Comparison of ENCODE assay signal across 25 cellular contexts in the genomic region with DNA sequence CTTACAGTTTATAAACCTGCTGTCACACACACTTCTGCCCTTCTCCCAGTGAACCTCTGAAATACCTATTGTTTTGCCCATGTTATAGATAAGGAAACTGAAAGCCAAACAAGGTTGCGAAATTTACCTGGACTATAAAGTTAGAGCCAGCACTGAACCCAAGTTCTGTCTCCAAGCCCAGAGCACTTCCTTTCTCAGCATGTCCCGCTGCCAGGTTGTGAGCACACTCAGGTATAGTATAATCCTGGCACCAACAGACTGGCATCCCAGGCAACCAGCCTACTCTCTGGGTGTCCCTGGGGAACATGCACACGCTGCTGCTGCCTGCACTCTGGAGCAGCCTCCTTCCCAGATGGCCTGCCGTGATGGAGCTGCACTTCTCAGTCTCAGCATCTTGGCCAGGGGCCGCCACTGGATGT. TPM values are rescaled to one million over a fixed set of nuclear protein-coding genes. Genes with fewer than 3 reads are reported as not detected.
A peak's percentile ranks its signal among the peaks of the same experiment; 100 is the strongest.
DNase-seq lines count a peak whose midpoint lies in the region; ATAC-seq and TF ChIP-seq lines count a peak whose summit lies in the region.
"Had no signal": no experiment of that assay in that cellular context is flagged by ENCODE, and none has a peak within 500 bp of the region (broad histone marks: within the 10 kb centered on the region; RNA-seq: fewer than 3 reads in every experiment).

No MANE protein-coding gene starts in this region.

- ATAC-seq in SK-N-SH treated with all-trans-retinoic acid at 6 μM for 48 hours (no peak), lower lobe of right lung (peak; percentile 64 to 67), GM18873 (IDR thresholded peaks at IDR 0.05; ENCODE audit: low FRiP score, unreplicated experiment) (no peak)
- ATAC-seq: CD8-positive, alpha-beta T cell; foreskin keratinocyte had no signal

- H3K4me1 ChIP-seq in SK-N-SH (ENCODE audit: control insufficient read depth in 1 of 2, insufficient read depth in 2 of 2, low read depth in 1 of 2, low read length in 1 of 2) (peaks cover 0 to 36% of the 10 kb centered on the region in 2 experiments; a peak in 2 of 4 replicates), lower lobe of right lung (peaks cover 7% of the 10 kb centered on the region)
- H3K4me1 ChIP-seq: foreskin keratinocyte, SJSA1, testis had no signal

- TF ChIP-seq CTCF in SK-N-SH (IDR thresholded peaks at IDR 0.05), result no peak
- no peak for TF ChIP-seq CTCF in lower lobe of right lung (IDR thresholded peaks at IDR 0.05)

- H3K4me2 ChIP-seq in SK-N-SH, result no peak overlapping the region
- H3K4me2 ChIP-seq: PC-9 had no signal

- H3K27ac ChIP-seq in SK-N-SH (ENCODE audit: low read depth in 2 of 2, low read length in 1 of 2) (peak overlapping the region in 1 of 2 experiments; percentile 86; a peak in 2 of 4 replicates), angular gyrus (ENCODE audit: low read depth, low read length) (peak overlapping the region; percentile 55), lower lobe of right lung (no peak overlapping the region)
- H3K27ac ChIP-seq: A549, epithelial cell of prostate, foreskin keratinocyte, neural progenitor cell, PC-9, SJSA1, testis had no signal

- CTCF ChIA-PET in SK-N-SH (lab: Yijun Ruan, JAX), result no interaction called here

- no peaks in the 10 kb centered on the region for H4K20me1 ChIP-seq in SK-N-SH (ENCODE audit: insufficient read depth)

- H3K9me3 ChIP-seq in SK-N-SH (no peaks in the 10 kb centered on the region), lower lobe of right lung (peaks cover 9% of the 10 kb centered on the region)
- H3K9me3 ChIP-seq: testis had no signal

- H3K9ac ChIP-seq in SK-N-SH, result no peak overlapping the region
- H3K9ac ChIP-seq: neural progenitor cell had no signal

- H3K4me3 ChIP-seq in SK-N-SH (ENCODE audit: low read depth in 2 of 2, low read length in 1 of 2), result no peak overlapping the region
- H3K4me3 ChIP-seq in lower lobe of right lung, result no peak overlapping the region
- H3K4me3 ChIP-seq: A549, neural progenitor cell, PC-9, SJSA1, testis had no signal

- no peaks in the 10 kb centered on the region for H3K36me3 ChIP-seq in SK-N-SH (replicated peaks in 1 of 2; ENCODE audit: control insufficient read depth in 1 of 2, insufficient read depth in 2 of 2, low read length in 1 of 2)
- H3K36me3 ChIP-seq in lower lobe of right lung, result no peaks in the 10 kb centered on the region
- H3K36me3 ChIP-seq: neural progenitor cell, SJSA1 had no signal

- H2AFZ ChIP-seq in SK-N-SH (ENCODE audit: low read depth), result no peak overlapping the region
- H2AFZ ChIP-seq: PC-9 had no signal

- H3K27me3 ChIP-seq in SK-N-SH (ENCODE audit: insufficient read depth) (no peaks in the 10 kb centered on the region), lower lobe of right lung (ENCODE audit: low read depth) (no peaks in the 10 kb centered on the region)
- H3K27me3 ChIP-seq: neural progenitor cell, SJSA1, testis had no signal

- no peaks in the 10 kb centered on the region for H3F3A ChIP-seq in SK-N-SH (replicated peaks; ENCODE audit: insufficient read depth)

- DNase-seq in SK-N-SH (peak; percentile 40), lower lobe of right lung (peak; percentile 55), ACHN (no peak), H4 (ENCODE audit: low spot score) (no peak), NCI-H1930 (lab: John Stamatoyannopoulos, UW) (no peak)
- DNase-seq: activated B cell treated with CpG ODN at 0.5 μM for 24 hours; activated CD8-positive, alpha-beta memory T cell treated with anti-CD3 and anti-CD28 coated beads for 24 hours; activated naive CD8-positive, alpha-beta T cell treated with anti-CD3 and anti-CD28 coated beads for 36 hours; CD8-positive, alpha-beta T cell; EL; foreskin keratinocyte; Karpas-422; kidney glomerular epithelial cell; NCI-H526; PC-9; stimulated activated CD4-positive, alpha-beta T cell treated with anti-CD3 and anti-CD28 coated beads, Interleukin-12 subunit alpha, Interleukin-12 subunit beta, amount 100 ng/mL, for 4 hours; testis had no signal

- no peak for TF ChIP-seq RAD21 in SK-N-SH (IDR thresholded peaks at IDR 0.05; ENCODE audit: low read length)

- WGBS in SK-N-SH (ENCODE audit: low lambda C conversion rate), result 19% methylated on average over 5 of the region's 5 CpGs

- intact Hi-C loops in lower lobe of right lung (cut with DNase I), result no loop called here

- no peak for TF ChIP-seq EP300 in SK-N-SH (IDR thresholded peaks at IDR 0.05; ENCODE audit: borderline replicate concordance in 1 of 2, low read depth in 1 of 2, low read length in 1 of 2)

- POLR2A ChIA-PET in SK-N-SH (lab: Yijun Ruan, JAX), result no interaction called here

- no peaks in the 10 kb centered on the region for H3K79me2 ChIP-seq in SK-N-SH (ENCODE audit: insufficient read depth)

- no peaks in the 10 kb centered on the region for H3K9me2 ChIP-seq in SK-N-SH

- in situ Hi-C loops in ACHN (cut with HindIII; ENCODE audit: low pct_ligation_motif_present, low pct_unique_long_range_greater_than_20kb, low sequenced_read_pairs), result no loop called here

TF ChIP-seq in SK-N-SH, 30 proteins besides CTCF, POLR2A, EP300 and RAD21 (continues in another document):
- TF ChIP-seq NFIC (IDR thresholded peaks at IDR 0.05; ENCODE audit: borderline replicate concordance) (no peak), FOSL2 (IDR thresholded peaks at IDR 0.05; ENCODE audit: borderline replicate concordance, low read depth) (no peak), IRF3 (IDR thresholded peaks at IDR 0.05; ENCODE audit: low read depth, low read length) (no peak), GABPA (IDR thresholded peaks at IDR 0.05; ENCODE audit: low read depth) (no peak), GATA2 (CRISPR knock-in tag; IDR thresholded peaks at IDR 0.05) (no peak), MXI1 (IDR thresholded peaks at IDR 0.05; ENCODE audit: low read depth, low read length) (no peak), RFX5 (IDR thresholded peaks at IDR 0.05; ENCODE audit: low read length) (no peak), YY1 (IDR thresholded peaks at IDR 0.05; ENCODE audit: low read depth) (no peak), SIN3A (IDR thresholded peaks at IDR 0.05; ENCODE audit: borderline replicate concordance, low read depth, low read length) (no peak), JUND (IDR thresholded peaks at IDR 0.05) (no peak), USF1 (IDR thresholded peaks at IDR 0.05; ENCODE audit: borderline replicate concordance, low read depth) (no peak), CHD2 (IDR thresholded peaks at IDR 0.05; ENCODE audit: low read length, partially characterized antibody) (no peak), TAF1 (IDR thresholded peaks at IDR 0.05; ENCODE audit: borderline replicate concordance, low read depth, low read length) (no peak)

TF ChIP-seq in SK-N-SH treated with all-trans-retinoic acid at 6 μM for 48 hours, 23 proteins besides CTCF, POLR2A, EP300 and RAD21 (continues in another document):
- no peak for TF ChIP-seq CSDC2 (CRISPR knock-in tag; IDR thresholded peaks at IDR 0.05)
- no peak for TF ChIP-seq OSR1 (CRISPR knock-in tag; IDR thresholded peaks at IDR 0.05)
- TF ChIP-seq ISL1 (CRISPR knock-in tag; IDR thresholded peaks at IDR 0.05), result no peak
- TF ChIP-seq TCF4 (CRISPR knock-in tag; IDR thresholded peaks at IDR 0.05; ENCODE audit: borderline replicate concordance), result no peak
- no peak for TF ChIP-seq ZNF8 (CRISPR knock-in tag; IDR thresholded peaks at IDR 0.05)
- no peak for TF ChIP-seq GLIS3 (CRISPR knock-in tag; IDR thresholded peaks at IDR 0.05)
- TF ChIP-seq, protein P1, sequence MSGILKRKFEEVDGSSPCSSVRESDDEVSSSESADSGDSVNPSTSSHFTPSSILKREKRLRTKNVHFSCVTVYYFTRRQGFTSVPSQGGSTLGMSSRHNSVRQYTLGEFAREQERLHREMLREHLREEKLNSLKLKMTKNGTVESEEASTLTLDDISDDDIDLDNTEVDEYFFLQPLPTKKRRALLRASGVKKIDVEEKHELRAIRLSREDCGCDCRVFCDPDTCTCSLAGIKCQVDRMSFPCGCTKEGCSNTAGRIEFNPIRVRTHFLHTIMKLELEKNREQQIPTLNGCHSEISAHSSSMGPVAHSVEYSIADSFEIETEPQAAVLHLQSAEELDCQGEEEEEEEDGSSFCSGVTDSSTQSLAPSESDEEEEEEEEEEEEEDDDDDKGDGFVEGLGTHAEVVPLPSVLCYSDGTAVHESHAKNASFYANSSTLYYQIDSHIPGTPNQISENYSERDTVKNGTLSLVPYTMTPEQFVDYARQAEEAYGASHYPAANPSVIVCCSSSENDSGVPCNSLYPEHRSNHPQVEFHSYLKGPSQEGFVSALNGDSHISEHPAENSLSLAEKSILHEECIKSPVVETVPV (CRISPR knock-in tag; IDR thresholded peaks at IDR 0.05), result no peak
- no peak for TF ChIP-seq PPARA (CRISPR knock-in tag; IDR thresholded peaks at IDR 0.05; ENCODE audit: borderline replicate concordance)
- no peak for TF ChIP-seq SNAI2 (CRISPR knock-in tag; IDR thresholded peaks at IDR 0.05)
- no peak for TF ChIP-seq ZC3H10 (CRISPR knock-in tag; IDR thresholded peaks at IDR 0.05)
- TF ChIP-seq, protein P2, sequence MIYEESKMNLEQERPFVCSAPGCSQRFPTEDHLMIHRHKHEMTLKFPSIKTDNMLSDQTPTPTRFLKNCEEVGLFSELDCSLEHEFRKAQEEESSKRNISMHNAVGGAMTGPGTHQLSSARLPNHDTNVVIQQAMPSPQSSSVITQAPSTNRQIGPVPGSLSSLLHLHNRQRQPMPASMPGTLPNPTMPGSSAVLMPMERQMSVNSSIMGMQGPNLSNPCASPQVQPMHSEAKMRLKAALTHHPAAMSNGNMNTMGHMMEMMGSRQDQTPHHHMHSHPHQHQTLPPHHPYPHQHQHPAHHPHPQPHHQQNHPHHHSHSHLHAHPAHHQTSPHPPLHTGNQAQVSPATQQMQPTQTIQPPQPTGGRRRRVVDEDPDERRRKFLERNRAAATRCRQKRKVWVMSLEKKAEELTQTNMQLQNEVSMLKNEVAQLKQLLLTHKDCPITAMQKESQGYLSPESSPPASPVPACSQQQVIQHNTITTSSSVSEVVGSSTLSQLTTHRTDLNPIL (CRISPR knock-in tag; IDR thresholded peaks at IDR 0.05; ENCODE audit: low read depth), result no peak
- no peak for TF ChIP-seq ZNF70 (CRISPR knock-in tag; IDR thresholded peaks at IDR 0.05)
- no peak for TF ChIP-seq ZFP30 (CRISPR knock-in tag; IDR thresholded peaks at IDR 0.05)
- no peak for TF ChIP-seq ZNF565 (CRISPR knock-in tag; conservative IDR thresholded peaks at IDR 0.05; ENCODE audit: low read depth)
- no peak for TF ChIP-seq ZFP3 (CRISPR knock-in tag; IDR thresholded peaks at IDR 0.05)
- no peak for TF ChIP-seq TOX (CRISPR knock-in tag; IDR thresholded peaks at IDR 0.05; ENCODE audit: borderline replicate concordance)
- no peak for TF ChIP-seq ARNTL (CRISPR knock-in tag; IDR thresholded peaks at IDR 0.05; ENCODE audit: borderline replicate concordance, low read depth)

RNA-seq across cellular contexts. Expression of gene PGBD5, which starts 45.1 kb away (rescaled TPM):
- polyA plus RNA-seq in SK-N-SH (2012; rRNA removed), result 0.15 and 0.39 TPM in 2 replicates
- 0.13 and 0.47 TPM in 2 replicates for polyA plus RNA-seq in SK-N-SH (2012; cell fraction: cytosol; rRNA removed)
- polyA plus RNA-seq in SK-N-SH (2012; cell fraction: nucleus; rRNA removed), result 0.10 and 0.12 TPM in 2 replicates
- 2.3 TPM for total RNA-seq in lower lobe of right lung
- 0.74 and 1.5 TPM in 2 replicates for total RNA-seq in H4 (2014; rRNA removed; shearing (Covaris generic))
- total RNA-seq: activated B cell treated with CpG ODN at 0.5 μM for 24 hours; activated naive CD8-positive, alpha-beta T cell treated with anti-CD3 and anti-CD28 coated beads for 36 hours; activated T-helper 1 cell treated with anti-CD3 and anti-CD28 coated beads, Interleukin-12 subunit alpha, Interleukin-12 subunit beta, Interleukin-2, Interleukin-4 antibody, amounts not matched to agents 30 ng/mL and 10 ng/mL and 1 ng/mL, durations not matched to agents 14 hours and 24 hours and 36 hours; CD8-positive, alpha-beta T cell; PC-9 had no signal

Comparison
In these comparisons a context has a peak if more than half of its experiments do, and no peak if none do; other contexts are left out.
1. DNase-seq: peak in SK-N-SH (single experiment) and lower lobe of right lung (single experiment); none in ACHN (single experiment), H4 (single experiment) and NCI-H1930 (0 of 2).
2. ATAC-seq: peak in lower lobe of right lung (2 of 2); none in SK-N-SH treated with all-trans-retinoic acid at 6 μM for 48 hours (single experiment) and GM18873 (single experiment).